Comparison of ENCODE assay signal across 28 cellular contexts in the genomic region with DNA sequence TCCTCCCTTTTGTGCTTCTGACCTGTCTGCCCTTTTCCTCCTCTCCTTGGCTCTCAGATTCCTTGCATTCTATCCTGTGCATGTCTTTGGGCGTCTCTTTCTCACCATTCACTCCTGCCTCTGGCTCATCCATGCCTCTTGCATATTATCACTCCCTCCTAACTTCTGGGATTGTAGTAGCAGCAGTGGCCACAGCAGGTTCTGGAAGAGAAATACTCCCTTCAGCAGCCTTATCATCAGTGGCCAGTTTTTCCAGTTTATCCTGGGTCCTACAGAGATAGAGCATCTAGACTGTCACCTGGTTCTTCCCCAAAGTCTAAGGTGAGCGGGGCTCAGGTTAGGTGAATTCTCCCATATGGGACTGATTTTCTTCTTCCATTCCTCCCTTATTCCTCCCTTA.
"Had no signal": no experiment of that assay in that cellular context is flagged by ENCODE, and none has a peak within 500 bp of the region (broad histone marks: within the 10 kb centered on the region; RNA-seq: fewer than 3 reads in every experiment).

No MANE protein-coding gene starts in this region.

- FAIRE-seq: RCC 7860 had no signal

- H3K9me3 ChIP-seq: ascending aorta, MG63 had no signal

- H3K4me2 ChIP-seq: PC-9 had no signal

- H3K27ac ChIP-seq: ascending aorta, PC-9, RWPE1, SK-N-MC, WERI-Rb-1 had no signal

- DNase-seq: activated CD4-positive, alpha-beta T cell treated with anti-CD3 and anti-CD28 coated beads, Interleukin-2, amount 10 ng/mL, durations not matched to agents 24 days and 14 days; activated CD4-positive, alpha-beta T cell treated with anti-CD3 and anti-CD28 coated beads, Interleukin-2, amount 50 U/mL, for 4 hours; activated CD8-positive, alpha-beta T cell treated with anti-CD3 and anti-CD28 coated beads for 36 hours; activated gamma-delta T cell; activated naive CD4-positive, alpha-beta T cell treated with Interleukin-2 at 50 U/mL for 16 hours; activated naive CD8-positive, alpha-beta T cell treated with anti-CD3 and anti-CD28 coated beads, Interleukin-2, amount 10 ng/mL, durations not matched to agents 7 days and 5 days; activated T-cell treated with anti-CD3 and anti-CD28 coated beads, Interleukin-2, amount 50 U/mL, for 24 hours; amygdala; Kasumi-1; MG63; NCI-H1092; NCI-H1417; NCI-H146; NCI-H187; NCI-H2029 treated with DMSO at 0.1 percent for 48 hours; NCI-H2107; NCI-H2171; NCI-H510A; NCI-H748 treated with DMSO at 0.1 percent for 48 hours; NK-92 treated with Interleukin-12 subunit alpha and Interleukin-12 subunit beta, amount 100 ng/mL, for 24 hours; PC-9; Right ventricle myocardium superior; T1000; WERI-Rb-1 had no signal

- H3K4me1 ChIP-seq: ascending aorta had no signal

- H3K4me3 ChIP-seq: ascending aorta, MG63, PC-9, SK-N-MC had no signal

- H2AFZ ChIP-seq: PC-9 had no signal

- H3K27me3 ChIP-seq: ascending aorta, MG63 had no signal

- H3K36me3 ChIP-seq: ascending aorta, MG63, WERI-Rb-1 had no signal
